In genomic region chr4:24913099-24913445, GRCh38 we compare ENCODE assay signal across 8 cellular contexts. TPM values are rescaled to one million over a fixed set of nuclear protein-coding genes. Genes with fewer than 3 reads are reported as not detected.
DNase-seq lines count a peak whose midpoint lies in the region; ATAC-seq and TF ChIP-seq lines count a peak whose summit lies in the region.

No MANE protein-coding gene starts in this region.

- peak overlapping the region; percentile 67 for H3K4me3 ChIP-seq in AG10803 (ENCODE audit: low read length)
- peak overlapping the region; percentile 42 for H3K4me3 ChIP-seq in NT2/D1 (ENCODE audit: insufficient read length, low read depth)
- H3K4me3 ChIP-seq in esophagus squamous epithelium, result peak overlapping the region; percentile 56 to 87 (median 74)
- peak overlapping the region; percentile 79 for H3K4me3 ChIP-seq in osteoblast (ENCODE audit: insufficient read depth, low read length)

- H3K4me2 ChIP-seq in osteoblast (ENCODE audit: insufficient read depth, low read length), result peak overlapping the region; percentile 82

- H3K4me1 ChIP-seq in NT2/D1 (ENCODE audit: insufficient read depth, insufficient read length) (peaks cover 5% of the 10 kb centered on the region), esophagus squamous epithelium (peaks cover 7 to 22% (median 7%) of the 10 kb centered on the region in 3 donors), osteoblast (ENCODE audit: insufficient read depth, low read length) (peaks cover 10% of the 10 kb centered on the region)

- H3K9ac ChIP-seq in NT2/D1 (ENCODE audit: insufficient read length, low read depth), result peak overlapping the region; percentile 71

- 17 to 30% methylated on average over 6 of the region's 27 CpGs for WGBS in esophagus squamous epithelium, 2 donors

- H3K27me3 ChIP-seq in NT2/D1 (ENCODE audit: insufficient read depth, insufficient read length) (peaks cover 9% of the 10 kb centered on the region), esophagus squamous epithelium (peaks cover 0 to 10% (median 0%) of the 10 kb centered on the region in 4 donors), osteoblast (ENCODE audit: insufficient read depth, low read length) (no peaks in the 10 kb centered on the region)

- TF ChIP-seq POLR2A in esophagus squamous epithelium (IDR thresholded peaks at IDR 0.05), result no peak

- H4K20me1 ChIP-seq in osteoblast (ENCODE audit: insufficient read depth, low read length), result no peaks in the 10 kb centered on the region

- intact Hi-C loops in esophagus squamous epithelium (cut with DNase I), result no loop called here

- TF ChIP-seq CTCF in AG10803 (conservative IDR thresholded peaks at IDR 0.05; ENCODE audit: low read length), result no peak
- no peak for TF ChIP-seq CTCF in esophagus squamous epithelium (IDR thresholded peaks at IDR 0.05)
- TF ChIP-seq CTCF in osteoblast (IDR thresholded peaks at IDR 0.05; ENCODE audit: extremely low read depth, low read depth, low read length), result no peak

- H2AFZ ChIP-seq in osteoblast (ENCODE audit: low read length), result peak overlapping the region; percentile 97

- peaks cover 3% of the 10 kb centered on the region for H3K79me2 ChIP-seq in osteoblast (ENCODE audit: insufficient read depth, low read length)

- peaks cover 16% of the 10 kb centered on the region for H3K36me3 ChIP-seq in NT2/D1 (ENCODE audit: insufficient read depth, insufficient read length, low read length)
- peaks cover 0 to 23% (median 0%) of the 10 kb centered on the region in 3 donors for H3K36me3 ChIP-seq in esophagus squamous epithelium
- peaks cover 8% of the 10 kb centered on the region for H3K36me3 ChIP-seq in osteoblast (ENCODE audit: insufficient read depth, low read length)

- DNase-seq in AG10803 (ENCODE audit: low read depth) (no peak), NT2/D1 (ENCODE audit: low read depth, low spot score) (no peak), esophagus squamous epithelium (lab: John Stamatoyannopoulos, UW) (no peak), osteoblast (ENCODE audit: insufficient read length, low spot score, missing footprints) (no peak), NCI-H446 treated with DMSO at 0.1 percent for 48 hours (lab: John Stamatoyannopoulos, UW) (no peak)

- H3K9me3 ChIP-seq in NT2/D1 (ENCODE audit: insufficient read depth, low read length) (peaks cover 17% of the 10 kb centered on the region), esophagus squamous epithelium (peaks cover 0 to 19% (median 7%) of the 10 kb centered on the region in 3 donors), osteoblast (ENCODE audit: low read depth, low read length) (no peaks in the 10 kb centered on the region)

- ATAC-seq in esophagus mucosa (no peak), GM21526 (IDR thresholded peaks at IDR 0.05; ENCODE audit: low FRiP score, unreplicated experiment) (no peak), HG03442 (IDR thresholded peaks at IDR 0.05; ENCODE audit: unreplicated experiment) (no peak)

- H3K27ac ChIP-seq in esophagus squamous epithelium (peak overlapping the region; percentile 78 to 95 (median 88)), osteoblast (ENCODE audit: low read depth, low read length) (peak overlapping the region; percentile 71)

RNA-seq across cellular contexts. Expression of gene CCDC149, which starts 0.2 kb away (rescaled TPM):
- total RNA-seq in esophagus squamous epithelium (10 to 100 TPM in 1 of 4 donors, 1 to 10 TPM in 2, under 1 TPM in 1; 0.91 to 13.9 (median 5.7) TPM), osteoblast (12.3 and 14.7 TPM in 2 replicates), esophagus mucosa (2.7 TPM)
